1 cellular context compared by ENCODE assay signal in the genomic region with DNA sequence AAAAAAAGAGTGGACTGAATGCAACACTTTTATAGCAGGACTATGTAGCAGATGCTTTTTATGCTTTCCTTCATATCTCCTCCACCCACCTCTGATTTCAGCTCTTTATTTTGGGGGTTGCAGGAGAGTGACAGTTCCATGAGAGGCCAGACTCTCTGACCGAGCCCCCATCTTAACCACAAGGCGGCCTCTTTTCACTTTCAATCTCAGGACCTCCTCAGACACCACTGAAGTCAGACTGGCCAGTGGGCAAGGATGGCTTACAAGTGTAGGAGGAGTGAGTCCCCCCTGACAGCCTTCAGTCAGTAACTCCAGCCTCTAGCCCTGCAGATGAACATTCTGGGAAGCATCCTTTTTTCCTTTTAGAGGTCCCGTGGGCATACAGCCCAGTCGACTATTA.
TF ChIP-seq lines count a peak whose summit lies in the region.

No MANE protein-coding gene starts in this region.

TF ChIP-seq in GM12878, 131 proteins besides CTCF, POLR2A, EP300 and RAD21:
- TF ChIP-seq EZH2 (IDR thresholded peaks at IDR 0.05; ENCODE audit: borderline replicate concordance, control insufficient read depth, low read depth, low read length) (no peak), CHD1 (IDR thresholded peaks at IDR 0.05; ENCODE audit: low read depth, low read length) (no peak)
- TF ChIP-seq, protein P1, sequence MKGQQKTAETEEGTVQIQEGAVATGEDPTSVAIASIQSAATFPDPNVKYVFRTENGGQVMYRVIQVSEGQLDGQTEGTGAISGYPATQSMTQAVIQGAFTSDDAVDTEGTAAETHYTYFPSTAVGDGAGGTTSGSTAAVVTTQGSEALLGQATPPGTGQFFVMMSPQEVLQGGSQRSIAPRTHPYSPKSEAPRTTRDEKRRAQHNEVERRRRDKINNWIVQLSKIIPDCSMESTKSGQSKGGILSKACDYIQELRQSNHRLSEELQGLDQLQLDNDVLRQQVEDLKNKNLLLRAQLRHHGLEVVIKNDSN (IDR thresholded peaks at IDR 0.05; ENCODE audit: borderline replicate concordance, extremely low read length, insufficient read depth, low read depth, low read length), result no peak
